In genomic region chr1:24961961-24962861, GRCh38 we compare ENCODE assay signal across 12 cellular contexts. TPM values are rescaled to one million over a fixed set of nuclear protein-coding genes. Genes with fewer than 3 reads are reported as not detected.
DNase-seq lines count a peak whose midpoint lies in the region; ATAC-seq and TF ChIP-seq lines count a peak whose summit lies in the region.
"Had no signal": no experiment of that assay in that cellular context is flagged by ENCODE, and none has a peak within 500 bp of the region (broad histone marks: within the 10 kb centered on the region; RNA-seq: fewer than 3 reads in every experiment).

No MANE protein-coding gene starts in this region.

- H3K27ac Mint-ChIP-seq in activated CD4-positive, alpha-beta T cell treated with anti-CD3 and anti-CD28 coated beads, Interleukin-2, amount 10 ng/mL, durations not matched to agents 7 days and 5 days: peak overlapping the region; percentile 92

- peaks cover 80% of the 10 kb centered on the region for H3K4me1 Mint-ChIP-seq in activated CD4-positive, alpha-beta T cell treated with anti-CD3 and anti-CD28 coated beads, Interleukin-2, amount 10 ng/mL, durations not matched to agents 7 days and 5 days

- H3K9me3 ChIP-seq in KOPT-K1 (ENCODE audit: insufficient read depth, low read length, poor library complexity, severe bottlenecking): no peaks in the 10 kb centered on the region
- H3K9me3 ChIP-seq in smooth muscle cell (replicated peaks; ENCODE audit: low read depth): no peaks in the 10 kb centered on the region
- H3K9me3 ChIP-seq: heart left ventricle had no signal

- peak overlapping the region; percentile 92 for H3K4me3 Mint-ChIP-seq in activated CD4-positive, alpha-beta T cell treated with anti-CD3 and anti-CD28 coated beads, Interleukin-2, amount 10 ng/mL, durations not matched to agents 7 days and 5 days

- POLR2A ChIA-PET in activated CD4-positive, alpha-beta T cell treated with anti-CD3 and anti-CD28 coated beads, Interleukin-2, amount 10 ng/mL, durations not matched to agents 7 days and 5 days (lab: Charles Lee): interaction anchor here (1.2 kb wide), 1 partner anchor 80 kb away, joined by 3 read pairs; no protein-coding TSS in a partner anchor

- H3F3A ChIP-seq in smooth muscle cell (ENCODE audit: low read depth): peaks cover 5% of the 10 kb centered on the region

- 92% methylated on average over 26 of the region's 26 CpGs for WGBS in smooth muscle cell (ENCODE audit: low lambda C conversion rate)

- in situ Hi-C loops in astrocyte of the spinal cord (cut with HindIII; ENCODE audit: low sequenced_read_pairs): no loop called here

- ATAC-seq in HG03521 (IDR thresholded peaks at IDR 0.05; ENCODE audit: unreplicated experiment): no peak
- ATAC-seq: heart left ventricle had no signal

- peak overlapping the region; percentile 79 for H3K4me2 ChIP-seq in smooth muscle cell

- TF ChIP-seq CTCF in astrocyte of the spinal cord (IDR thresholded peaks at IDR 0.05; ENCODE audit: low read depth, low read length): peak; percentile 2
- peak; percentile 11 for TF ChIP-seq CTCF in smooth muscle cell (IDR thresholded peaks at IDR 0.05; ENCODE audit: borderline replicate concordance, insufficient read depth, poor library complexity, severe bottlenecking)

- H3K9ac ChIP-seq in smooth muscle cell (ENCODE audit: low read depth): peak overlapping the region; percentile 62

- H3K27me3 Mint-ChIP-seq in activated CD4-positive, alpha-beta T cell treated with anti-CD3 and anti-CD28 coated beads, Interleukin-2, amount 10 ng/mL, durations not matched to agents 7 days and 5 days: no peaks in the 10 kb centered on the region

- no peaks in the 10 kb centered on the region for H3K4me1 ChIP-seq in smooth muscle cell (ENCODE audit: low read depth)

- H4K20me1 ChIP-seq in smooth muscle cell (ENCODE audit: low read depth): no peaks in the 10 kb centered on the region

- peaks cover 9% of the 10 kb centered on the region for H3K79me2 ChIP-seq in smooth muscle cell (ENCODE audit: low read depth)

- CTCF ChIA-PET in activated CD4-positive, alpha-beta T cell treated with anti-CD3 and anti-CD28 coated beads, Interleukin-2, amount 10 ng/mL, durations not matched to agents 7 days and 5 days (lab: Charles Lee): interaction anchor here (0.8 to 3.6 kb wide), 5 partner anchors 13 to 75 kb away, joined by 3 to 27 read pairs (median 3); no protein-coding TSS in a partner anchor

- no peak overlapping the region for H2AFZ ChIP-seq in smooth muscle cell (ENCODE audit: low read depth)

- H3K36me3 ChIP-seq in KOPT-K1 (ENCODE audit: insufficient read depth, low read length) (peaks cover 13% of the 10 kb centered on the region; the same call in 1 of the 2 replicates), smooth muscle cell (ENCODE audit: low read depth) (no peaks in the 10 kb centered on the region)
- H3K36me3 ChIP-seq: heart left ventricle had no signal

- no peaks in the 10 kb centered on the region for H3K27me3 ChIP-seq in smooth muscle cell (ENCODE audit: low read depth)

- H3K27ac ChIP-seq in KOPT-K1 (ENCODE audit: low read depth, low read length, poor library complexity, severe bottlenecking) (peak overlapping the region; percentile 91), smooth muscle cell (ENCODE audit: low read depth) (peak overlapping the region; percentile 89)
- H3K27ac ChIP-seq: heart left ventricle had no signal

- H3K36me3 Mint-ChIP-seq in activated CD4-positive, alpha-beta T cell treated with anti-CD3 and anti-CD28 coated beads, Interleukin-2, amount 10 ng/mL, durations not matched to agents 7 days and 5 days (ENCODE audit: low read depth): peaks cover 50% of the 10 kb centered on the region

- H3K4me3 ChIP-seq in astrocyte of the spinal cord (ENCODE audit: low read depth, low read length) (no peak overlapping the region), smooth muscle cell (no peak overlapping the region)

- H3K9me3 Mint-ChIP-seq in activated CD4-positive, alpha-beta T cell treated with anti-CD3 and anti-CD28 coated beads, Interleukin-2, amount 10 ng/mL, durations not matched to agents 7 days and 5 days: no peaks in the 10 kb centered on the region

- DNase-seq in activated CD4-positive, alpha-beta T cell treated with anti-CD3 and anti-CD28 coated beads, Interleukin-2, amount 10 ng/mL, durations not matched to agents 7 days and 5 days: peak; percentile 26
- DNase-seq in activated CD4-positive, alpha-beta T cell treated with anti-CD3 and anti-CD28 coated beads for 1 hour: no peak
- DNase-seq in astrocyte of the spinal cord (ENCODE audit: low read depth, low spot score) (no peak), smooth muscle cell (lab: John Stamatoyannopoulos, UW; ENCODE audit: unreplicated experiment) (no peak), NCI-H2196 treated with DMSO at 0.1 percent for 48 hours (lab: John Stamatoyannopoulos, UW; ENCODE audit: unreplicated experiment) (no peak), LoVo (ENCODE audit: low spot score) (no peak)
- DNase-seq: nucleus accumbens; stimulated activated CD4-positive, alpha-beta T cell treated with anti-CD3 and anti-CD28 coated beads, Interleukin-12 subunit alpha, Interleukin-12 subunit beta, amount 100 ng/mL, for 4 hours had no signal

RNA-seq across cellular contexts. Expression of gene RUNX3, which starts 32.1 kb away (rescaled TPM):
- 100 to 1,000 TPM; 108 to 125 TPM for total RNA-seq in activated CD4-positive, alpha-beta T cell treated with anti-CD3 and anti-CD28 coated beads, Interleukin-2, amount 10 ng/mL, durations not matched to agents 7 days and 5 days
- total RNA-seq in smooth muscle cell: 2.3 and 4.5 TPM in 2 replicates
- polyA plus RNA-seq in smooth muscle cell: 6.5 and 8.2 TPM in 2 replicates
- total RNA-seq: endothelial cell of umbilical vein had no signal
- polyA plus RNA-seq: endothelial cell of umbilical vein had no signal

Comparison
In these comparisons a context has a peak if more than half of its experiments do, and no peak if none do; other contexts are left out.
1. RNA of gene RUNX3, which starts 32.1 kb away (total RNA-seq): 108 to 125 TPM in activated CD4-positive, alpha-beta T cell treated with anti-CD3 and anti-CD28 coated beads, Interleukin-2, amount 10 ng/mL, durations not matched to agents 7 days and 5 days; 2.3 to 4.5 TPM in smooth muscle cell; every median in the first group is over 10 times any median in the second.